15 cellular contexts compared by ENCODE assay signal in genomic region chr3:17910922-17911321, GRCh38.
"Had no signal": no experiment of that assay in that cellular context is flagged by ENCODE, and none has a peak within 500 bp of the region (broad histone marks: within the 10 kb centered on the region; RNA-seq: fewer than 3 reads in every experiment).

No MANE protein-coding gene starts in this region.

- H3K36me3 ChIP-seq: neural progenitor cell, suprapubic skin, transverse colon had no signal

- H3K9me3 ChIP-seq: mucosa of descending colon, psoas muscle, suprapubic skin, transverse colon had no signal

- ATAC-seq: activated CD8-positive, alpha-beta T cell treated with anti-CD3 and anti-CD28 coated beads for 36 hours; mucosa of descending colon; naive thymus-derived CD4-positive, alpha-beta T cell; psoas muscle; right cardiac atrium had no signal

- H3K27me3 ChIP-seq: neural progenitor cell, suprapubic skin, transverse colon had no signal

- H3K4me2 ChIP-seq: neural progenitor cell had no signal

- H3K27ac ChIP-seq: neural progenitor cell, psoas muscle, skin epidermis, suprapubic skin, transverse colon had no signal

- H3K9ac ChIP-seq: neural progenitor cell had no signal

- DNase-seq: activated CD4-positive, alpha-beta T cell treated with anti-CD3 and anti-CD28 coated beads for 48 hours; activated CD4-positive, CD25-positive, alpha-beta regulatory T cell; activated CD8-positive, alpha-beta T cell treated with anti-CD3 and anti-CD28 coated beads for 36 hours; activated naive CD4-positive, alpha-beta T cell treated with anti-CD3 and anti-CD28 coated beads for 36 hours; activated T-cell treated with anti-CD3 and anti-CD28 coated beads, Interleukin-2, amount 50 U/mL, for 24 hours; caudate nucleus; mesenchymal stem cell; mucosa of descending colon; naive thymus-derived CD4-positive, alpha-beta T cell; psoas muscle; right cardiac atrium; transverse colon had no signal

- H3K4me3 ChIP-seq: mucosa of descending colon, neural progenitor cell, psoas muscle, skin epidermis, suprapubic skin, transverse colon had no signal

- H3K4me1 ChIP-seq: psoas muscle, suprapubic skin had no signal
